Comparison of ENCODE assay signal across 8 cellular contexts in genomic region chr3:157532529-157533297, GRCh38. TPM values are rescaled to one million over a fixed set of nuclear protein-coding genes. Genes with fewer than 3 reads are reported as not detected.
DNase-seq lines count a peak whose midpoint lies in the region; ATAC-seq and TF ChIP-seq lines count a peak whose summit lies in the region.

No MANE protein-coding gene starts in this region.

- peaks cover 3% of the 10 kb centered on the region for H3K4me1 ChIP-seq in Loucy (ENCODE audit: insufficient read depth, low read length, poor library complexity, severe bottlenecking)
- no peaks in the 10 kb centered on the region for H3K4me1 ChIP-seq in Panc1 (ENCODE audit: control insufficient read depth, insufficient read depth, low read length)
- peaks cover 9% of the 10 kb centered on the region for H3K4me1 ChIP-seq in lower lobe of right lung
- H3K4me1 ChIP-seq in vagina = no peaks in the 10 kb centered on the region

- no peaks in the 10 kb centered on the region for H3K36me3 ChIP-seq in Loucy (ENCODE audit: insufficient read depth, low read length)
- H3K36me3 ChIP-seq in Panc1 (ENCODE audit: control insufficient read depth, insufficient read depth, low read length) = no peaks in the 10 kb centered on the region
- H3K36me3 ChIP-seq in lower lobe of right lung = no peaks in the 10 kb centered on the region
- H3K36me3 ChIP-seq in vagina = no peaks in the 10 kb centered on the region

- CTCF ChIA-PET in Panc1 (lab: Charles Lee) = interaction anchor here (0.6 to 4.1 kb wide), 7 partner anchors 10 to 331 kb away, joined by 3 to 55 read pairs (median 3); no protein-coding TSS in a partner anchor

- DNase-seq in A172 (ENCODE audit: low spot score) (peak; percentile 88), Panc1 (ENCODE audit: low read depth, low spot score) (peak; percentile 42), coronary artery (ENCODE audit: low spot score) (no peak), lower lobe of right lung (no peak), vagina (ENCODE audit: extremely low spot score in 2 of 2) (no peak)

- intact Hi-C loops in Panc1 (cut with micrococcal nuclease; ENCODE audit: unreplicated experiment) (loop anchor here (1.0 to 10.0 kb wide), 2 partner anchors 40 to 1002 kb away; no protein-coding TSS in a partner anchor), lower lobe of right lung (cut with DNase I) (loop anchor here (5.0 kb wide), 1 partner anchor 40 kb away; no protein-coding TSS in a partner anchor), vagina (cut with DNase I) (no loop called here)

- no peak overlapping the region for H3K27ac ChIP-seq in Panc1 (ENCODE audit: low read length)
- no peak overlapping the region for H3K27ac ChIP-seq in coronary artery
- no peak overlapping the region for H3K27ac ChIP-seq in lower lobe of right lung
- no peak overlapping the region for H3K27ac ChIP-seq in vagina

- no peak for TF ChIP-seq POLR2A in vagina (IDR thresholded peaks at IDR 0.05)

- no peaks in the 10 kb centered on the region for H3F3A ChIP-seq in Loucy (ENCODE audit: low read depth)

- H3K9me2 ChIP-seq in Loucy (replicated peaks; ENCODE audit: low read depth, low read length) = no peaks in the 10 kb centered on the region

- H3K9ac ChIP-seq in Loucy (ENCODE audit: low read depth, low read length, poor library complexity, severe bottlenecking) = no peak overlapping the region

- POLR2A ChIA-PET in Panc1 (lab: Charles Lee) = no interaction called here

- H4K20me1 ChIP-seq in Loucy (ENCODE audit: insufficient read depth, low read length, poor library complexity, severe bottlenecking) = no peaks in the 10 kb centered on the region

- in situ Hi-C loops in Panc1 (cut with HindIII; ENCODE audit: low pct_unique_long_range_greater_than_20kb, low sequenced_read_pairs) = no loop called here

- H3K79me2 ChIP-seq in Loucy (ENCODE audit: insufficient read depth, low read length) = no peaks in the 10 kb centered on the region

- H3K4me3 ChIP-seq in Loucy (ENCODE audit: low read length, poor library complexity, severe bottlenecking) (no peak overlapping the region), Panc1 (ENCODE audit: low read depth in 2 of 2, low read length in 2 of 2) (no peak overlapping the region), coronary artery (no peak overlapping the region), lower lobe of right lung (no peak overlapping the region), vagina (no peak overlapping the region)

- BruUV-seq in Panc1 (replicated peaks; lab: Mats Ljungman, UMichigan) = no TSS peak

- H3K9me3 ChIP-seq in Loucy (ENCODE audit: insufficient read depth, low read depth, low read length) = no peaks in the 10 kb centered on the region
- H3K9me3 ChIP-seq in Panc1 (ENCODE audit: control insufficient read depth, insufficient read depth, low read depth, low read length) = no peaks in the 10 kb centered on the region
- H3K9me3 ChIP-seq in lower lobe of right lung = no peaks in the 10 kb centered on the region
- H3K9me3 ChIP-seq in vagina = no peaks in the 10 kb centered on the region

- TF ChIP-seq CTCF in GM12874 (IDR thresholded peaks at IDR 0.05; ENCODE audit: insufficient read depth, low read depth, low read length) (peak; percentile 63), Loucy (conservative IDR thresholded peaks at IDR 0.05; ENCODE audit: low read length) (peak; percentile 96), Panc1 (IDR thresholded peaks at IDR 0.05) (peak; percentile 82), coronary artery (IDR thresholded peaks at IDR 0.05) (peak; percentile 59), lower lobe of right lung (IDR thresholded peaks at IDR 0.05) (peak; percentile 69), vagina (IDR thresholded peaks at IDR 0.05) (peak in 2 of 3 experiments; percentile 64 to 69)

- peak overlapping the region; percentile 28 for H3K4me2 ChIP-seq in Loucy (ENCODE audit: low read depth, low read length, poor library complexity, severe bottlenecking)

- ATAC-seq in HG02571 (IDR thresholded peaks at IDR 0.05; ENCODE audit: unreplicated experiment) = peak; percentile 85
- ATAC-seq in Panc1 = peak; percentile 94
- peak; percentile 92 to 94 for ATAC-seq in lower lobe of right lung

- peak overlapping the region; percentile 91 for H2AFZ ChIP-seq in Loucy (ENCODE audit: low read length)

- H3K27me3 ChIP-seq in Loucy (ENCODE audit: insufficient read depth, low read length, poor library complexity, severe bottlenecking) (no peaks in the 10 kb centered on the region), Panc1 (ENCODE audit: control insufficient read depth, insufficient read depth, low read length) (no peaks in the 10 kb centered on the region; the same call in 1 of the 2 replicates), lower lobe of right lung (ENCODE audit: low read depth) (no peaks in the 10 kb centered on the region), vagina (no peaks in the 10 kb centered on the region)

RNA-seq across cellular contexts. Expression of gene VEPH1, which starts 29.5 kb away (rescaled TPM):
- 17.1 and 25.0 TPM in 2 replicates for total RNA-seq in A172 (2014; rRNA removed; shearing (Covaris generic))
- total RNA-seq in Panc1 (2021; ENCODE audit: unreplicated experiment) (0.51 TPM), lower lobe of right lung (116 TPM), vagina (2.7 TPM)
- not detected for polyA plus RNA-seq in Panc1 (2012; ENCODE audit: insufficient read length)

Comparison
In these comparisons a context has a peak if more than half of its experiments do, and no peak if none do; other contexts are left out.
1. DNase-seq: peak in A172 (single experiment) and Panc1 (single experiment); none in coronary artery (single experiment), lower lobe of right lung (single experiment) and vagina (0 of 2).
2. Peak in every context shown above with its lines, with median percentiles within 50 percentile points of each other: CTCF ChIP-seq and ATAC-seq.